ENCODE assay signal across 8 cellular contexts in the genomic region with DNA sequence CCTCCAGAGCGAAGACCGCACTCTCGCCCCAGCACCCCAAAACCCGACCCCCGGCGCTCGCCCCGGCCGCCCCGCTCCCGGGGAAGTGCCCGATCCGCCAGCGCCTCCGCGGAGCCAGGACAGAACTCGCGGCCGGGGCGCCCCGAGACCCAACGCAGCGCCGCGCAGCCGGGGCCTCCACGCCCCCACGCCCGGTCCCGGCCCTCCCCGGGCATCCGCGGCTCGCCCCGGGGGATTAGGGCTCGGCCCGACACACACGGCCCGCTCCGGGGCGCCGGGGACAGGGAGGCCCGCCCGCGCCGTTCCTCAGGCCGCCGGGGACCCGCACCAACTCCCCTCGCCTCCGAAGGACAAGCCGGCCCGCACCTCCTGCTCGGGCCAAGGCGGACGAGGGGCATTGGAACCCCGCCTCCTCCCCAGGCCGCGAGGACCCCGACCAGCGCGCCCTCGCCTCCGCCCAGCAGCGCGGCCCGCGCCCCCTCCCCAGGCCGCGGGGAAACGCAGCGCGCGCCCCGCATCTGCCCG. TPM values are rescaled to one million over a fixed set of nuclear protein-coding genes. Genes with fewer than 3 reads are reported as not detected.
DNase-seq lines count a peak whose midpoint lies in the region; ATAC-seq and TF ChIP-seq lines count a peak whose summit lies in the region.

No MANE protein-coding gene starts in this region.

- ATAC-seq in HG03097 (IDR thresholded peaks at IDR 0.05; ENCODE audit: low FRiP score, unreplicated experiment), result no peak
- no peak for ATAC-seq in GM21723 (IDR thresholded peaks at IDR 0.05; ENCODE audit: unreplicated experiment)

- no peak overlapping the region for H4K8ac ChIP-seq in H9 (replicated peaks; ENCODE audit: insufficient read length, low read depth, low read length)

- TF ChIP-seq POLR2A in uterus (IDR thresholded peaks at IDR 0.05), result no peak

- peaks cover 0 to 3% (median 2%) of the 10 kb centered on the region in 3 experiments; a peak in 2 of 7 replicates for H3K36me3 Mint-ChIP-seq in H9 (ENCODE audit: insufficient read depth in 1 of 3, low read depth in 3 of 3)

- no peak overlapping the region for H3K23ac ChIP-seq in H9 (ENCODE audit: insufficient read length, low read depth, low read length)

- H3K4me2 ChIP-seq in H9 (ENCODE audit: insufficient read depth, insufficient read length, low read length), result peak overlapping the region; percentile 100

- WGBS in H9 (ENCODE audit: extremely low coverage, insufficient read length, low lambda C conversion rate), result no CpG with 5 or more reads among the region's 76 CpGs

- H4K20me1 ChIP-seq in H9 (ENCODE audit: control insufficient read depth, insufficient read depth, insufficient read length), result no peaks in the 10 kb centered on the region

- H3K18ac ChIP-seq in H9 (ENCODE audit: insufficient read length, low read depth, low read length), result no peak overlapping the region

- DNase-seq in ACHN (peak; percentile 32), H9 (peak; percentile 42), epidermal melanocyte (ENCODE audit: insufficient read length, low spot score) (peak; percentile 31), uterus (peak in 1 of 2 donors; percentile 41)

- H4K5ac ChIP-seq in H9 (ENCODE audit: insufficient read length, low read depth, low read length), result no peak overlapping the region

- H3K14ac ChIP-seq in H9 (ENCODE audit: insufficient read depth, low read length), result 0 out of 2 replicates have a peak overlapping the region, but pooled peaks have one; percentile 32

- H2BK120ac ChIP-seq in H9 (ENCODE audit: low read depth, low read length, poor library complexity, severe bottlenecking), result no peak overlapping the region

- H3K27ac Mint-ChIP-seq in H9, result peak overlapping the region in 2 of 3 experiments; percentile 49 to 94; a peak in 2 of 7 replicates

- H3K4me1 Mint-ChIP-seq in H9, result peaks cover 21 to 29% of the 10 kb centered on the region in 2 experiments

- H2BK12ac ChIP-seq in H9 (ENCODE audit: insufficient read length, low read depth, low read length), result no peak overlapping the region

- H3T11ph ChIP-seq in H9 (ENCODE audit: low read length), result no peak overlapping the region

- no peak overlapping the region for H3K56ac ChIP-seq in H9 (ENCODE audit: insufficient read length, low read depth, low read length)

- H3K27ac ChIP-seq in H9 (ENCODE audit: insufficient read length, low read depth, low read length) (no peak overlapping the region), muscle layer of colon (ENCODE audit: low read depth, low read length) (peak overlapping the region; percentile 85), uterus (peak overlapping the region; percentile 95 to 96)

- H2AK5ac ChIP-seq in H9 (ENCODE audit: insufficient read length, low read length), result no peak overlapping the region

- peaks cover 2 to 3% of the 10 kb centered on the region in 2 experiments; a peak in 3 of 5 replicates for H3K9me3 Mint-ChIP-seq in H9

- intact Hi-C loops in uterus (cut with DNase I; ENCODE audit: low total_unique reads), result no loop called here

- H3K4ac ChIP-seq in H9 (ENCODE audit: low read depth, low read length), result no peak overlapping the region

- H3K79me1 ChIP-seq in H9 (ENCODE audit: insufficient read depth, low read depth, low read length, poor library complexity, severe bottlenecking), result no peaks in the 10 kb centered on the region

- TF ChIP-seq CTCF in H9 (conservative IDR thresholded peaks at IDR 0.05) (no peak), WI38 (IDR thresholded peaks at IDR 0.05; ENCODE audit: low read depth, low read length) (no peak), uterus (IDR thresholded peaks at IDR 0.05) (no peak)

- H3K9ac ChIP-seq in H9 (ENCODE audit: extremely low read depth, insufficient read length, low read length) (peak overlapping the region; percentile 72), muscle layer of colon (ENCODE audit: low read length) (peak overlapping the region; percentile 92)

- in situ Hi-C loops in ACHN (cut with HindIII; ENCODE audit: low pct_ligation_motif_present, low pct_unique_long_range_greater_than_20kb, low sequenced_read_pairs), result no loop called here

- H3K27me3 ChIP-seq in H9 (ENCODE audit: insufficient read depth, low read length), result no peaks in the 10 kb centered on the region; the same call in 1 of the 2 replicates
- H3K27me3 ChIP-seq in muscle layer of colon (ENCODE audit: control insufficient read depth in 1 of 2, insufficient read depth in 2 of 2, low read length in 2 of 2), result no peaks in the 10 kb centered on the region
- no peaks in the 10 kb centered on the region for H3K27me3 ChIP-seq in uterus

- H3K4me1 ChIP-seq in H9 (ENCODE audit: insufficient read depth, low read length) (no peaks in the 10 kb centered on the region), muscle layer of colon (ENCODE audit: insufficient read depth, low read length) (peaks cover 40% of the 10 kb centered on the region), uterus (no peaks in the 10 kb centered on the region)

- H3K4me3 ChIP-seq in WI38 (ENCODE audit: low read depth, low read length), result peak overlapping the region; percentile 92
- H3K4me3 ChIP-seq in muscle layer of colon (ENCODE audit: low read depth in 1 of 2, low read length in 2 of 2), result peak overlapping the region; percentile 80 to 95
- H3K4me3 ChIP-seq in uterus, result peak overlapping the region; percentile 81 to 95

- no peak overlapping the region for H2AFZ ChIP-seq in H9 (ENCODE audit: low read length)

- no peak overlapping the region for H2BK5ac ChIP-seq in H9 (ENCODE audit: insufficient read length, low read length)

- H3K9me3 ChIP-seq in H9 (ENCODE audit: control insufficient read depth, low read depth, low read length) (no peaks in the 10 kb centered on the region), muscle layer of colon (ENCODE audit: low read length) (no peaks in the 10 kb centered on the region), uterus (no peaks in the 10 kb centered on the region)

- H2BK15ac ChIP-seq in H9 (ENCODE audit: low read depth, low read length), result no peak overlapping the region

- H3K4me3 Mint-ChIP-seq in H9, result peak overlapping the region; percentile 96 to 98

- H3K36me3 ChIP-seq in muscle layer of colon (ENCODE audit: insufficient read depth, low read length) (no peaks in the 10 kb centered on the region), uterus (no peaks in the 10 kb centered on the region)

- no peak overlapping the region for H4K91ac ChIP-seq in H9 (ENCODE audit: insufficient read length, low read depth, low read length)

- no peak overlapping the region for H2BK20ac ChIP-seq in H9 (ENCODE audit: low read depth, low read length, poor library complexity, severe bottlenecking)

- peaks cover 28% of the 10 kb centered on the region for H3K27me3 Mint-ChIP-seq in H9 (ENCODE audit: low read depth)

- H3K23me2 ChIP-seq in H9 (ENCODE audit: insufficient read length, low read depth, low read length, poor library complexity, severe bottlenecking), result peaks cover 14% of the 10 kb centered on the region

- no peaks in the 10 kb centered on the region; the same call in 1 of the 2 replicates for H3K79me2 ChIP-seq in H9 (ENCODE audit: insufficient read depth, low read length)

RNA-seq across cellular contexts. Expression of a gene that starts 0.5 kb away (rescaled TPM):
- total RNA-seq in H9 (2021) (35.9 and 36.5 TPM in 2 replicates), uterus (100 to 1,000 TPM in 1 of 4 donors, 10 to 100 TPM in 3; 18.5 to 102 (median 77.2) TPM)

RNA-seq across cellular contexts. Expression of a gene that starts 11.2 kb away (rescaled TPM):
- total RNA-seq in H9 (2021) (38.0 and 38.6 TPM in 2 replicates), uterus (10 to 100 TPM; 10.8 to 41.5 (median 26.7) TPM)
